ENCODE assay signal across 13 cellular contexts in the genomic region with DNA sequence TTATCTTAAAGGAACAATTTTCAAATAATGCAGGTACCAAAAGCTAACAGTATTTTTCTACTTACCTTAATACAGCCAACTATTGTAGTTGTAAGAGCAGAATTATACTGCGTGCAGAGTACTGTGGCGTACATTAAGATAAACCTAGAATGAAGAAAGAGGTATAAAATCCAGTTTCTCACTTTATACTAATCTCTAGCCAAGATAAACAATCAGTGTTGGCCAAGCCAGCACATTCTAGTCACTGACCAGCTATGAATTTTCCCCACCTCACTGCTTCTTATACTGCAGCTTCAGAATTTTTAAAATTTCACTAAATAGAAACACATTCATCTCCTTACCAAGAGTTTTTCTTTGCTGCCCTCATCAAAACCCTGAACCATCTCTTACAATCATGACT. TPM values are rescaled to one million over a fixed set of nuclear protein-coding genes. Genes with fewer than 3 reads are reported as not detected.
DNase-seq lines count a peak whose midpoint lies in the region; ATAC-seq, FAIRE-seq and TF ChIP-seq lines count a peak whose summit lies in the region.
"Had no signal": no experiment of that assay in that cellular context is flagged by ENCODE, and none has a peak within 500 bp of the region (broad histone marks: within the 10 kb centered on the region; RNA-seq: fewer than 3 reads in every experiment).

No MANE protein-coding gene starts in this region.

- H3K4me3 ChIP-seq in astrocyte (ENCODE audit: insufficient read depth, low read depth, low read length) (no peak overlapping the region), BE2C (ENCODE audit: low read depth, low read length) (no peak overlapping the region)

- peaks cover 40% of the 10 kb centered on the region for H3K4me1 ChIP-seq in astrocyte (ENCODE audit: insufficient read depth, low read length)
- 0 out of 2 replicates have a peak, but pooled peaks cover 4% of the 10 kb centered on the region for H3K4me1 ChIP-seq in BE2C

- peak overlapping the region; percentile 79 for H3K27ac ChIP-seq in astrocyte (ENCODE audit: low read depth, low read length)

- peaks cover 4% of the 10 kb centered on the region for H3K36me3 ChIP-seq in astrocyte (ENCODE audit: insufficient read depth, low read length)
- no peaks in the 10 kb centered on the region for H3K36me3 ChIP-seq in BE2C

- no peaks in the 10 kb centered on the region for H3K79me2 ChIP-seq in astrocyte (ENCODE audit: insufficient read depth, low read length)

- intact Hi-C loops in left cardiac atrium (cut with DNase I) (no loop called here), CD14-positive monocyte (cut with micrococcal nuclease) (no loop called here)

- H3K4me3 Mint-ChIP-seq in astrocyte (ENCODE audit: unreplicated experiment) (no peak overlapping the region), progenitor cell of endocrine pancreas (ENCODE audit: low read depth) (no peak overlapping the region), CD14-positive monocyte (no peak overlapping the region)
- H3K4me3 Mint-ChIP-seq: CD4-positive, CD25-positive, alpha-beta regulatory T cell; stimulated activated naive CD8-positive, alpha-beta T cell treated with anti-CD3 and anti-CD28 coated beads, Interleukin-15, Interleukin-2, amounts not matched to agents 100 ng/mL and 50 ng/mL, for 24 hours; T-helper 1 cell treated with Interleukin-12 subunit alpha and Interleukin-12 subunit beta and Interleukin-4 antibody, amounts not matched to agents 30 μg/mL and 1 μg/mL, for 36 hours had no signal

- H3K4me2 ChIP-seq in astrocyte (ENCODE audit: low read length): peak overlapping the region; percentile 57

- no peaks in the 10 kb centered on the region for H3K9me3 Mint-ChIP-seq in astrocyte (ENCODE audit: unreplicated experiment)
- H3K9me3 Mint-ChIP-seq in progenitor cell of endocrine pancreas (ENCODE audit: low read depth): no peaks in the 10 kb centered on the region
- no peaks in the 10 kb centered on the region for H3K9me3 Mint-ChIP-seq in CD14-positive monocyte
- H3K9me3 Mint-ChIP-seq: CD4-positive, CD25-positive, alpha-beta regulatory T cell; stimulated activated naive CD8-positive, alpha-beta T cell treated with anti-CD3 and anti-CD28 coated beads, Interleukin-15, Interleukin-2, amounts not matched to agents 100 ng/mL and 50 ng/mL, for 24 hours; T-helper 1 cell treated with Interleukin-12 subunit alpha and Interleukin-12 subunit beta and Interleukin-4 antibody, amounts not matched to agents 30 μg/mL and 1 μg/mL, for 36 hours had no signal

- H3K36me3 Mint-ChIP-seq in astrocyte (ENCODE audit: low read depth, unreplicated experiment) (peaks cover 11% of the 10 kb centered on the region), progenitor cell of endocrine pancreas (ENCODE audit: insufficient read depth) (peaks cover 12% of the 10 kb centered on the region), CD14-positive monocyte (peaks cover 32 to 46% of the 10 kb centered on the region in 2 donors)

- H3K27ac Mint-ChIP-seq in astrocyte (ENCODE audit: unreplicated experiment) (peak overlapping the region; percentile 93), progenitor cell of endocrine pancreas (peak overlapping the region; percentile 85), CD14-positive monocyte (no peak overlapping the region)
- H3K27ac Mint-ChIP-seq: CD4-positive, CD25-positive, alpha-beta regulatory T cell; stimulated activated naive CD8-positive, alpha-beta T cell treated with anti-CD3 and anti-CD28 coated beads, Interleukin-15, Interleukin-2, amounts not matched to agents 100 ng/mL and 50 ng/mL, for 24 hours; T-helper 1 cell treated with Interleukin-12 subunit alpha and Interleukin-12 subunit beta and Interleukin-4 antibody, amounts not matched to agents 30 μg/mL and 1 μg/mL, for 36 hours had no signal

- peaks cover 38% of the 10 kb centered on the region for H3K4me1 Mint-ChIP-seq in astrocyte (ENCODE audit: low read depth, unreplicated experiment)
- H3K4me1 Mint-ChIP-seq in progenitor cell of endocrine pancreas (ENCODE audit: low read depth): peaks cover 24% of the 10 kb centered on the region
- no peaks in the 10 kb centered on the region for H3K4me1 Mint-ChIP-seq in CD14-positive monocyte

- ATAC-seq in left cardiac atrium (peak; percentile 38 to 81), GM18907 (IDR thresholded peaks at IDR 0.05; ENCODE audit: unreplicated experiment) (no peak)
- ATAC-seq: left colon had no signal

- H2AFZ ChIP-seq in astrocyte (ENCODE audit: low read depth, low read length): no peak overlapping the region

- H3K9me3 ChIP-seq in astrocyte (ENCODE audit: insufficient read depth, low read depth, low read length): no peaks in the 10 kb centered on the region
- no peaks in the 10 kb centered on the region for H3K9me3 ChIP-seq in BE2C

- peak; percentile 50 for FAIRE-seq in astrocyte (lab: Jason Lieb, UNC)

- TF ChIP-seq CTCF in astrocyte (IDR thresholded peaks at IDR 0.05; ENCODE audit: insufficient read depth, low read depth, low read length) (no peak), progenitor cell of endocrine pancreas (IDR thresholded peaks at IDR 0.05; ENCODE audit: unreplicated experiment) (no peak), BE2C (IDR thresholded peaks at IDR 0.05; ENCODE audit: low read depth, low read length) (no peak), CD14-positive monocyte (IDR thresholded peaks at IDR 0.05) (no peak)

- no peaks in the 10 kb centered on the region for H3K27me3 ChIP-seq in astrocyte (ENCODE audit: insufficient read depth, low read length)
- no peaks in the 10 kb centered on the region for H3K27me3 ChIP-seq in BE2C

- no peaks in the 10 kb centered on the region for H4K20me1 ChIP-seq in astrocyte (ENCODE audit: insufficient read depth, low read length)

- peak overlapping the region; percentile 59 for H3K9ac ChIP-seq in astrocyte (ENCODE audit: low read length)

- no peaks in the 10 kb centered on the region for H3K27me3 Mint-ChIP-seq in astrocyte (ENCODE audit: low read depth, unreplicated experiment)
- no peaks in the 10 kb centered on the region for H3K27me3 Mint-ChIP-seq in progenitor cell of endocrine pancreas
- no peaks in the 10 kb centered on the region for H3K27me3 Mint-ChIP-seq in CD14-positive monocyte (ENCODE audit: low read depth in 3 of 3)
- H3K27me3 Mint-ChIP-seq: CD4-positive, CD25-positive, alpha-beta regulatory T cell; stimulated activated naive CD8-positive, alpha-beta T cell treated with anti-CD3 and anti-CD28 coated beads, Interleukin-15, Interleukin-2, amounts not matched to agents 100 ng/mL and 50 ng/mL, for 24 hours had no signal

- DNase-seq in GM03348 (ENCODE audit: low spot score) (peak; percentile 21), astrocyte (ENCODE audit: low read depth) (peak; percentile 90), left cardiac atrium (no peak), progenitor cell of endocrine pancreas (ENCODE audit: low spot score, unreplicated experiment) (no peak), SW 1271 (lab: John Stamatoyannopoulos, UW) (no peak), BE2C (no peak), CD14-positive monocyte (ENCODE audit: low spot score) (no peak)
- DNase-seq: CD4-positive, CD25-positive, alpha-beta regulatory T cell; left colon; stimulated activated CD4-positive, alpha-beta T cell treated with anti-CD3 and anti-CD28 coated beads, Interleukin-4, amount 100 ng/mL, for 24 hours had no signal

RNA-seq across cellular contexts. Expression of gene SLC35D1, which starts 33.6 kb away (rescaled TPM):
- total RNA-seq in astrocyte (12.7 and 13.1 TPM in 2 replicates), left cardiac atrium (1 to 10 TPM; 2.6 to 4.5 TPM), progenitor cell of endocrine pancreas (11.9 and 12.2 TPM in 2 replicates)
- polyA plus RNA-seq in BE2C (2012; ENCODE audit: insufficient read depth, insufficient read length, low read depth): 0.91 TPM
- polyA plus RNA-seq in CD14-positive monocyte: 1 to 10 TPM; 2.2 to 3.3 TPM

Comparison
In these comparisons a context has a peak if more than half of its experiments do, and no peak if none do; other contexts are left out.
1. DNase-seq: peak in GM03348 (single experiment) and astrocyte (single experiment); none in left cardiac atrium (single experiment), progenitor cell of endocrine pancreas (single experiment), SW 1271 (0 of 2), BE2C (single experiment) and CD14-positive monocyte (single experiment).
2. H3K27ac Mint-ChIP-seq: peak in astrocyte (single experiment) and progenitor cell of endocrine pancreas (single experiment); none in CD14-positive monocyte (0 of 7).